In genomic region chr6:166561766-166562165, GRCh38 we compare ENCODE assay signal across 23 cellular contexts. TPM values are rescaled to one million over a fixed set of nuclear protein-coding genes. Genes with fewer than 3 reads are reported as not detected.
A peak's percentile ranks its signal among the peaks of the same experiment; 100 is the strongest.
DNase-seq lines count a peak whose midpoint lies in the region; ATAC-seq and TF ChIP-seq lines count a peak whose summit lies in the region.
"Had no signal": no experiment of that assay in that cellular context is flagged by ENCODE, and none has a peak within 500 bp of the region (broad histone marks: within the 10 kb centered on the region; RNA-seq: fewer than 3 reads in every experiment).

No MANE protein-coding gene starts in this region.

- H3K9ac ChIP-seq in GM23248 = peak overlapping the region; percentile 57
- H3K9ac ChIP-seq: BLaER1 treated with 17β-estradiol and CSF1 and Interleukin-3, amounts not matched to agents 10 nM and 100 nM; KMS-11 had no signal

- peaks cover 37% of the 10 kb centered on the region for H3K79me2 ChIP-seq in GM23248 (ENCODE audit: insufficient read depth)

- no peak overlapping the region for H3K4me3 ChIP-seq in GM23248
- no peak overlapping the region for H3K4me3 ChIP-seq in lower leg skin (ENCODE audit: low read depth, poor library complexity, severe bottlenecking)
- H3K4me3 ChIP-seq in testis = no peak overlapping the region
- H3K4me3 ChIP-seq: BLaER1 treated with 17β-estradiol and CSF1 and Interleukin-3, amounts not matched to agents 10 nM and 100 nM; esophagus muscularis mucosa had no signal

- H3K4me1 ChIP-seq in GM23248 (ENCODE audit: insufficient read depth) (peaks cover 30% of the 10 kb centered on the region), testis (peaks cover 4% of the 10 kb centered on the region)

- intact Hi-C loops in lower leg skin (cut with DNase I; ENCODE audit: low total_unique reads) (no loop called here), testis (cut with DNase I; ENCODE audit: low total_unique reads) (no loop called here)

- H3K27me3 Mint-ChIP-seq in chondrocyte (ENCODE audit: low read depth) (no peaks in the 10 kb centered on the region), progenitor cell of endocrine pancreas (no peaks in the 10 kb centered on the region)
- H3K27me3 Mint-ChIP-seq in stimulated activated memory B cell treated with anti-CD40 and anti-IgM and Interleukin-4, amounts not matched to agents 10 μg/mL and 1 μg/mL and 100 μg/mL, for 72 hours = no peaks in the 10 kb centered on the region
- H3K27me3 Mint-ChIP-seq: activated CD4-positive, alpha-beta T cell treated with anti-CD3 and anti-CD28 coated beads for 36 hours had no signal

- no peak overlapping the region for H3K4me3 Mint-ChIP-seq in chondrocyte (ENCODE audit: unreplicated experiment)
- H3K4me3 Mint-ChIP-seq in stimulated activated memory B cell treated with anti-CD40 and anti-IgM and Interleukin-4, amounts not matched to agents 10 μg/mL and 1 μg/mL and 100 μg/mL, for 72 hours = no peak overlapping the region
- no peak overlapping the region for H3K4me3 Mint-ChIP-seq in progenitor cell of endocrine pancreas (ENCODE audit: low read depth)
- H3K4me3 Mint-ChIP-seq: activated CD4-positive, alpha-beta T cell treated with anti-CD3 and anti-CD28 coated beads for 36 hours had no signal

- H3K9me3 Mint-ChIP-seq in chondrocyte (ENCODE audit: low read depth) (peaks cover 15% of the 10 kb centered on the region), progenitor cell of endocrine pancreas (ENCODE audit: low read depth) (peaks cover 9% of the 10 kb centered on the region)
- peaks cover 10% of the 10 kb centered on the region for H3K9me3 Mint-ChIP-seq in stimulated activated memory B cell treated with anti-CD40 and anti-IgM and Interleukin-4, amounts not matched to agents 10 μg/mL and 1 μg/mL and 100 μg/mL, for 72 hours

- peak overlapping the region; percentile 68 for H3K4me2 ChIP-seq in GM23248 (ENCODE audit: unreplicated experiment)
- H3K4me2 ChIP-seq: BLaER1 treated with 17β-estradiol and CSF1 and Interleukin-3, amounts not matched to agents 10 nM and 100 nM; KMS-11 had no signal

- H3K36me3 Mint-ChIP-seq in chondrocyte (ENCODE audit: low read depth) = peaks cover 27% of the 10 kb centered on the region
- peaks cover 28% of the 10 kb centered on the region for H3K36me3 Mint-ChIP-seq in stimulated activated memory B cell treated with anti-CD40 and anti-IgM and Interleukin-4, amounts not matched to agents 10 μg/mL and 1 μg/mL and 100 μg/mL, for 72 hours
- H3K36me3 Mint-ChIP-seq in progenitor cell of endocrine pancreas (ENCODE audit: insufficient read depth) = peaks cover 11% of the 10 kb centered on the region

- H3K36me3 ChIP-seq in GM23248 (ENCODE audit: low read depth) (no peaks in the 10 kb centered on the region), testis (ENCODE audit: low read depth, missing control alignments) (no peaks in the 10 kb centered on the region)

- H2AFZ ChIP-seq in GM23248 = no peak overlapping the region

- no peak for ATAC-seq in stimulated activated memory B cell treated with anti-CD40 and anti-IgM and Interleukin-4, amounts not matched to agents 10 μg/mL and 1 μg/mL and 100 μg/mL, for 72 hours
- ATAC-seq: activated CD4-positive, alpha-beta T cell treated with anti-CD3 and anti-CD28 coated beads for 36 hours; PC-3; SK-N-SH treated with all-trans-retinoic acid at 6 μM for 48 hours had no signal

- no peaks in the 10 kb centered on the region for H4K20me1 ChIP-seq in GM23248 (ENCODE audit: insufficient read depth)

- H3K4me1 Mint-ChIP-seq in chondrocyte (ENCODE audit: low read depth) = peaks cover 60% of the 10 kb centered on the region
- peaks cover 5% of the 10 kb centered on the region for H3K4me1 Mint-ChIP-seq in stimulated activated memory B cell treated with anti-CD40 and anti-IgM and Interleukin-4, amounts not matched to agents 10 μg/mL and 1 μg/mL and 100 μg/mL, for 72 hours
- H3K4me1 Mint-ChIP-seq in progenitor cell of endocrine pancreas (ENCODE audit: low read depth) = peaks cover 4% of the 10 kb centered on the region

- H3K9me3 ChIP-seq in GM23248 (ENCODE audit: low read depth) = no peaks in the 10 kb centered on the region
- H3K9me3 ChIP-seq in testis = no peaks in the 10 kb centered on the region

- TF ChIP-seq CTCF in chondrocyte (IDR thresholded peaks at IDR 0.05) = no peak
- TF ChIP-seq CTCF in lower leg skin (IDR thresholded peaks at IDR 0.05) = no peak
- TF ChIP-seq CTCF in testis (IDR thresholded peaks at IDR 0.05) = no peak
- no peak for TF ChIP-seq CTCF in progenitor cell of endocrine pancreas (IDR thresholded peaks at IDR 0.05; ENCODE audit: unreplicated experiment)

- H3K27ac ChIP-seq in GM23248 (peak overlapping the region; percentile 65), testis (no peak overlapping the region)
- H3K27ac ChIP-seq: BLaER1 treated with 17β-estradiol and CSF1 and Interleukin-3, amounts not matched to agents 10 nM and 100 nM; esophagus muscularis mucosa; KMS-11 had no signal

- H3K9me2 ChIP-seq in GM23248 (ENCODE audit: insufficient read depth) = no peaks in the 10 kb centered on the region

- DNase-seq in GM23248 (peak; percentile 91), chondrocyte (ENCODE audit: low spot score) (no peak), lower leg skin (ENCODE audit: low spot score in 2 of 2) (peak; percentile 66 to 88), testis (peak; percentile 34), OCI-M1 (lab: John Stamatoyannopoulos, UW) (no peak), progenitor cell of endocrine pancreas (ENCODE audit: low spot score, unreplicated experiment) (no peak), NCI-H2081 treated with DMSO at 0.1 percent for 48 hours (lab: John Stamatoyannopoulos, UW) (no peak)
- DNase-seq: activated CD4-positive, alpha-beta T cell treated with anti-CD3 and anti-CD28 coated beads for 36 hours; activated CD8-positive, alpha-beta memory T cell treated with anti-CD3 and anti-CD28 coated beads, Interleukin-2, amount 50 U/mL, for 48 hours; activated naive CD4-positive, alpha-beta T cell; aorta; GOT3; kidney glomerular epithelial cell; NCI-H1048; NCI-H2107; NCI-H526; PC-3; small intestine had no signal

- peaks cover 39% of the 10 kb centered on the region for H3F3A ChIP-seq in GM23248 (ENCODE audit: insufficient read depth)

- TF ChIP-seq POLR2A in lower leg skin (IDR thresholded peaks at IDR 0.05) = no peak
- TF ChIP-seq POLR2A in testis (IDR thresholded peaks at IDR 0.05) = no peak

- in situ Hi-C loops in GM23248 (cut with MboI) = no loop called here

- H3K27ac Mint-ChIP-seq in chondrocyte (ENCODE audit: unreplicated experiment) (peak overlapping the region; percentile 45), progenitor cell of endocrine pancreas (no peak overlapping the region)
- H3K27ac Mint-ChIP-seq in stimulated activated memory B cell treated with anti-CD40 and anti-IgM and Interleukin-4, amounts not matched to agents 10 μg/mL and 1 μg/mL and 100 μg/mL, for 72 hours = no peak overlapping the region
- H3K27ac Mint-ChIP-seq: activated CD4-positive, alpha-beta T cell treated with anti-CD3 and anti-CD28 coated beads for 36 hours had no signal

- WGBS in GM23248 (ENCODE audit: low coverage in 1 of 2, low lambda C conversion rate in 2 of 2, missing lambda C conversion rate in 2 of 2), 2 experiments = 18 to 23% methylated on average over 8 of the region's 8 CpGs
- 62 to 68% methylated on average over 8 of the region's 8 CpGs for WGBS in lower leg skin, 2 donors
- whole genome bisulfite sequencing in testis, 2 donors = 59 to 75% methylated on average over 8 of the region's 8 CpGs

- H3K27me3 ChIP-seq in GM23248 (replicated peaks; ENCODE audit: insufficient read depth) = no peaks in the 10 kb centered on the region
- H3K27me3 ChIP-seq in testis = no peaks in the 10 kb centered on the region
- H3K27me3 ChIP-seq: BLaER1 treated with 17β-estradiol and CSF1 and Interleukin-3, amounts not matched to agents 10 nM and 100 nM; esophagus muscularis mucosa had no signal

RNA-seq across cellular contexts. Expression of gene RAMACL, which starts 24.7 kb away (rescaled TPM):
- 0.13 and 2.1 TPM in 2 replicates for total RNA-seq in GM23248 (2014; rRNA removed; shearing (Covaris generic))
- polyA plus RNA-seq in GM23248 (2016; fragmentation: Nextera tagmentation; extraction: Ambion mirVana) = 0.31 and 0.33 TPM in 2 replicates
- total RNA-seq in chondrocyte = 1.7 to 4.8 TPM (median 2.4 TPM) in 3 replicates
- total RNA-seq in lower leg skin = 1 to 10 TPM in 3 of 4 donors, under 1 TPM in 1; 0.93 to 2.1 (median 1.5) TPM
- total RNA-seq in testis = 1 to 10 TPM; 1.7 to 1.9 TPM
- not detected for polyA plus RNA-seq in testis (ENCODE audit: insufficient read depth, low read depth, low replicate concordance)
- total RNA-seq in progenitor cell of endocrine pancreas = 1.7 and 2.7 TPM in 2 replicates

Comparison
In these comparisons a context has a peak if more than half of its experiments do, and no peak if none do; other contexts are left out.
1. DNase-seq: peak in GM23248 (single experiment), lower leg skin (2 of 2) and testis (single experiment); none in chondrocyte (single experiment), OCI-M1 (single experiment), progenitor cell of endocrine pancreas (single experiment) and NCI-H2081 treated with DMSO at 0.1 percent for 48 hours (single experiment).